In genomic region chr20:7355056-7355455, GRCh38 we compare ENCODE assay signal across 19 cellular contexts.
"Had no signal": no experiment of that assay in that cellular context is flagged by ENCODE, and none has a peak within 500 bp of the region (broad histone marks: within the 10 kb centered on the region; RNA-seq: fewer than 3 reads in every experiment).

No MANE protein-coding gene starts in this region.

- H3K4me3 ChIP-seq: SJSA1, SK-N-MC had no signal

- H3K4me1 ChIP-seq: SJSA1 had no signal

- H3K27me3 ChIP-seq: SJSA1 had no signal

- H3K36me3 ChIP-seq: SJSA1 had no signal

- H3K27ac ChIP-seq: SJSA1, SK-N-MC had no signal

- DNase-seq: KBM-7, MV-4-11, NCI-H1048, NCI-H1105, NCI-H1417, NCI-H146, NCI-H1694 treated with DMSO at 0.1 percent for 48 hours, NCI-H1930, NCI-H2081, NCI-H2107, NCI-H2227 treated with DMSO at 0.1 percent for 48 hours, NCI-H524, NCI-H526 treated with DMSO at 0.1 percent for 48 hours, NCI-H748 treated with DMSO at 0.1 percent for 48 hours, Right ventricle myocardium superior, SIG-M5 had no signal

- ATAC-seq: Panc1 had no signal

- H3K9me3 ChIP-seq: SJSA1 had no signal
